ENCODE assay signal across 19 cellular contexts in the genomic region with DNA sequence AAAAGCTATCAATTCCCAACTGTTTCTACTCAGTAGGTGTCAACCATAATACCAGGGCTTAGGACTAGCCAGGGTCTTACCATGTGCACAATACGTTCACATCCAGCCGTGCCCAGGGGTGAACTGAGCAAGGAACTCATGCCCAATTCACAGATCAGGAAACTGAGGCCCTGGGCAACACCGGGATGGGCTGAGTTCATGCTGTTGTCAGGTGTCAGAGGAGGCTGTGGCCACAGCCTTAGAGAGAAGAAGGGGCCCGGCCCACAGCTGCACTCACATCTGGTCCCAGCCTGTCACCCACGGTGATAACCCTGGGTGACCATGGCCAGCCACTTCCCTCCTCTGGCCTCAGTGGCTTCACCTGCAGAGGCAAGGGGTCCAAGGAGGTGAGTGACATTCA.
A peak's percentile ranks its signal among the peaks of the same experiment; 100 is the strongest.
DNase-seq lines count a peak whose midpoint lies in the region; ATAC-seq and TF ChIP-seq lines count a peak whose summit lies in the region.
"Had no signal": no experiment of that assay in that cellular context is flagged by ENCODE, and none has a peak within 500 bp of the region (broad histone marks: within the 10 kb centered on the region; RNA-seq: fewer than 3 reads in every experiment).

No MANE protein-coding gene starts in this region.

- no peaks in the 10 kb centered on the region for H3K9me3 ChIP-seq in CD4-positive, alpha-beta memory T cell (ENCODE audit: control insufficient read depth in 1 of 2, low read length in 2 of 2)
- H3K9me3 ChIP-seq in KOPT-K1 (ENCODE audit: insufficient read depth, low read length, poor library complexity, severe bottlenecking) = no peaks in the 10 kb centered on the region
- H3K9me3 ChIP-seq in left ventricle myocardium inferior (replicated peaks) = no peaks in the 10 kb centered on the region
- H3K9me3 ChIP-seq: esophagus muscularis mucosa, MG63 had no signal

- H3K4me1 Mint-ChIP-seq in CD4-positive, alpha-beta memory T cell = peaks cover 72 to 98% (median 92%) of the 10 kb centered on the region in 4 donors
- peaks cover 78 to 95% of the 10 kb centered on the region in 2 donors for H3K4me1 Mint-ChIP-seq in stimulated activated naive B cell treated with anti-CD40 and anti-IgM and Interleukin-4, amounts not matched to agents 10 μg/mL and 1 μg/mL and 100 μg/mL, for 72 hours
- H3K4me1 Mint-ChIP-seq in activated CD4-positive, alpha-beta T cell treated with anti-CD3 and anti-CD28 coated beads, Interleukin-2, amount 10 ng/mL, durations not matched to agents 24 days and 14 days = peaks cover 61% of the 10 kb centered on the region

- peaks cover 5 to 29% of the 10 kb centered on the region in 2 donors for H3K36me3 Mint-ChIP-seq in CD4-positive, alpha-beta memory T cell
- H3K36me3 Mint-ChIP-seq in stimulated activated naive B cell treated with anti-CD40 and anti-IgM and Interleukin-4, amounts not matched to agents 10 μg/mL and 1 μg/mL and 100 μg/mL, for 72 hours = peaks cover 16 to 24% of the 10 kb centered on the region in 2 donors
- H3K36me3 Mint-ChIP-seq in activated CD4-positive, alpha-beta T cell treated with anti-CD3 and anti-CD28 coated beads, Interleukin-2, amount 10 ng/mL, durations not matched to agents 24 days and 14 days (ENCODE audit: low read depth) = peaks cover 15% of the 10 kb centered on the region
- H3K36me3 Mint-ChIP-seq: activated naive CD4-positive, alpha-beta T cell treated with anti-CD3 and anti-CD28 coated beads, Interleukin-2, amount 50 U/mL, for 72 hours had no signal

- H3K36me3 ChIP-seq in CD4-positive, alpha-beta memory T cell (ENCODE audit: insufficient read depth, low read length) = peaks cover 7% of the 10 kb centered on the region
- H3K36me3 ChIP-seq in KOPT-K1 (ENCODE audit: insufficient read depth, low read length) (0 out of 2 replicates have a peak, but pooled peaks cover 10% of the 10 kb centered on the region), left ventricle myocardium inferior (no peaks in the 10 kb centered on the region)

- no peak for ATAC-seq in stimulated activated naive B cell treated with anti-CD40 and anti-IgM and Interleukin-4, amounts not matched to agents 10 μg/mL and 1 μg/mL and 100 μg/mL, for 72 hours (replicated peaks)
- ATAC-seq: activated naive CD4-positive, alpha-beta T cell treated with anti-CD3 and anti-CD28 coated beads, Interleukin-2, amount 50 U/mL, for 72 hours had no signal

- peak overlapping the region; percentile 35 to 87 (median 74) for H3K4me3 Mint-ChIP-seq in CD4-positive, alpha-beta memory T cell
- H3K4me3 Mint-ChIP-seq in stimulated activated naive B cell treated with anti-CD40 and anti-IgM and Interleukin-4, amounts not matched to agents 10 μg/mL and 1 μg/mL and 100 μg/mL, for 72 hours = no peak overlapping the region
- H3K4me3 Mint-ChIP-seq in activated CD4-positive, alpha-beta T cell treated with anti-CD3 and anti-CD28 coated beads, Interleukin-2, amount 10 ng/mL, durations not matched to agents 24 days and 14 days = no peak overlapping the region
- H3K4me3 Mint-ChIP-seq: GM23338; neural crest cell; T-helper 1 cell treated with Interleukin-12 subunit alpha and Interleukin-12 subunit beta and Interleukin-4 antibody, amounts not matched to agents 30 μg/mL and 1 μg/mL, for 36 hours had no signal

- no peak overlapping the region for H3K4me3 ChIP-seq in CD4-positive, alpha-beta memory T cell (ENCODE audit: low read length in 2 of 2)
- H3K4me3 ChIP-seq in left ventricle myocardium inferior = no peak overlapping the region
- H3K4me3 ChIP-seq: esophagus muscularis mucosa, GM23338, MG63 had no signal

- peaks cover 98% of the 10 kb centered on the region for H3K4me1 ChIP-seq in CD4-positive, alpha-beta memory T cell (ENCODE audit: insufficient read depth, low read length)
- peaks cover 95% of the 10 kb centered on the region for H3K4me1 ChIP-seq in left ventricle myocardium inferior

- H3K27ac Mint-ChIP-seq in CD4-positive, alpha-beta memory T cell = peak overlapping the region; percentile 92 to 99 (median 97)
- peak overlapping the region; percentile 79 for H3K27ac Mint-ChIP-seq in stimulated activated naive B cell treated with anti-CD40 and anti-IgM and Interleukin-4, amounts not matched to agents 10 μg/mL and 1 μg/mL and 100 μg/mL, for 72 hours
- no peak overlapping the region for H3K27ac Mint-ChIP-seq in activated CD4-positive, alpha-beta T cell treated with anti-CD3 and anti-CD28 coated beads, Interleukin-2, amount 10 ng/mL, durations not matched to agents 24 days and 14 days
- H3K27ac Mint-ChIP-seq: GM23338; T-helper 1 cell treated with Interleukin-12 subunit alpha and Interleukin-12 subunit beta and Interleukin-4 antibody, amounts not matched to agents 30 μg/mL and 1 μg/mL, for 36 hours had no signal

- no peaks in the 10 kb centered on the region for H3K27me3 ChIP-seq in CD4-positive, alpha-beta memory T cell (ENCODE audit: insufficient read depth, low read length)
- no peaks in the 10 kb centered on the region for H3K27me3 ChIP-seq in left ventricle myocardium inferior (ENCODE audit: low read depth)
- H3K27me3 ChIP-seq: esophagus muscularis mucosa, MG63 had no signal

- H3K9me3 Mint-ChIP-seq in CD4-positive, alpha-beta memory T cell = no peaks in the 10 kb centered on the region
- no peaks in the 10 kb centered on the region for H3K9me3 Mint-ChIP-seq in stimulated activated naive B cell treated with anti-CD40 and anti-IgM and Interleukin-4, amounts not matched to agents 10 μg/mL and 1 μg/mL and 100 μg/mL, for 72 hours
- H3K9me3 Mint-ChIP-seq in activated CD4-positive, alpha-beta T cell treated with anti-CD3 and anti-CD28 coated beads, Interleukin-2, amount 10 ng/mL, durations not matched to agents 24 days and 14 days = no peaks in the 10 kb centered on the region
- H3K9me3 Mint-ChIP-seq: activated naive CD4-positive, alpha-beta T cell treated with anti-CD3 and anti-CD28 coated beads, Interleukin-2, amount 50 U/mL, for 72 hours; GM23338; neural crest cell; T-helper 1 cell treated with Interleukin-12 subunit alpha and Interleukin-12 subunit beta and Interleukin-4 antibody, amounts not matched to agents 30 μg/mL and 1 μg/mL, for 36 hours had no signal

- no peaks in the 10 kb centered on the region for H3K27me3 Mint-ChIP-seq in CD4-positive, alpha-beta memory T cell
- H3K27me3 Mint-ChIP-seq in stimulated activated naive B cell treated with anti-CD40 and anti-IgM and Interleukin-4, amounts not matched to agents 10 μg/mL and 1 μg/mL and 100 μg/mL, for 72 hours = no peaks in the 10 kb centered on the region
- no peaks in the 10 kb centered on the region for H3K27me3 Mint-ChIP-seq in activated CD4-positive, alpha-beta T cell treated with anti-CD3 and anti-CD28 coated beads, Interleukin-2, amount 10 ng/mL, durations not matched to agents 24 days and 14 days

- TF ChIP-seq CTCF in left ventricle myocardium inferior (IDR thresholded peaks at IDR 0.05; ENCODE audit: borderline replicate concordance) = no peak

- intact Hi-C loops in CD4-positive, alpha-beta memory T cell (cut with micrococcal nuclease) = no loop called here
- intact Hi-C loops in left ventricle myocardium inferior (cut with micrococcal nuclease) = no loop called here
- intact Hi-C loops in activated CD4-positive, alpha-beta T cell treated with anti-CD3 and anti-CD28 coated beads, Interleukin-2, amount 10 ng/mL, durations not matched to agents 24 days and 14 days (cut with micrococcal nuclease) = no loop called here

- POLR2A ChIA-PET in CD4-positive, alpha-beta memory T cell (lab: Charles Lee; ENCODE audit: partially characterized antibody) = interaction anchor here (0.9 to 15.2 kb wide), 8 partner anchors 16 to 89 kb away, joined by 3 to 439 read pairs (median 80); no protein-coding TSS in a partner anchor

- peak in 1 of 5 donors; percentile 26 for DNase-seq in CD4-positive, alpha-beta memory T cell
- DNase-seq in left ventricle myocardium inferior (no peak), GM19240 (ENCODE audit: insufficient read length, low spot score) (no peak), NCI-H748 (lab: John Stamatoyannopoulos, UW; ENCODE audit: unreplicated experiment) (no peak)
- no peak for DNase-seq in stimulated activated naive B cell treated with anti-CD40 and anti-IgM and Interleukin-4, amounts not matched to agents 10 μg/mL and 1 μg/mL and 100 μg/mL, for 72 hours
- DNase-seq in activated CD4-positive, alpha-beta T cell treated with anti-CD3 and anti-CD28 coated beads, Interleukin-2, amount 10 ng/mL, durations not matched to agents 24 days and 14 days = no peak
- DNase-seq: AML-193; DMS153; glutamatergic neuron; mesendoderm; MG63; NCI-H187; stimulated activated CD4-positive, alpha-beta T cell treated with anti-CD3 and anti-CD28 coated beads, Interleukin-2, amount 100 ng/mL, for 24 hours had no signal

- CTCF ChIA-PET in CD4-positive, alpha-beta memory T cell (lab: Charles Lee; ENCODE audit: partially characterized antibody) = interaction anchor here (0.9 to 10.6 kb wide), 4 partner anchors 20 to 89 kb away, joined by 3 to 200 read pairs (median 95); no protein-coding TSS in a partner anchor

- peak overlapping the region; percentile 79 for H3K27ac ChIP-seq in CD4-positive, alpha-beta memory T cell (ENCODE audit: low read depth, low read length)
- peak overlapping the region; percentile 97 for H3K27ac ChIP-seq in KOPT-K1 (ENCODE audit: low read depth, low read length, poor library complexity, severe bottlenecking)
- H3K27ac ChIP-seq in left ventricle myocardium inferior (replicated peaks) = peak overlapping the region; percentile 86

Comparison
In these comparisons a context has a peak if more than half of its experiments do, and no peak if none do; other contexts are left out.
1. H3K4me3 Mint-ChIP-seq: peak in CD4-positive, alpha-beta memory T cell (8 of 8); none in stimulated activated naive B cell treated with anti-CD40 and anti-IgM and Interleukin-4, amounts not matched to agents 10 μg/mL and 1 μg/mL and 100 μg/mL, for 72 hours (0 of 2) and activated CD4-positive, alpha-beta T cell treated with anti-CD3 and anti-CD28 coated beads, Interleukin-2, amount 10 ng/mL, durations not matched to agents 24 days and 14 days (single experiment).
2. Peak in every context shown above with its lines, with median percentiles within 50 percentile points of each other: H3K27ac ChIP-seq.